Comparison of ENCODE assay signal across 18 cellular contexts in genomic region chr13:34020388-34020787, GRCh38.
A peak's percentile ranks its signal among the peaks of the same experiment; 100 is the strongest.
DNase-seq lines count a peak whose midpoint lies in the region; ATAC-seq and TF ChIP-seq lines count a peak whose summit lies in the region.
"Had no signal": no experiment of that assay in that cellular context is flagged by ENCODE, and none has a peak within 500 bp of the region (broad histone marks: within the 10 kb centered on the region; RNA-seq: fewer than 3 reads in every experiment).

No MANE protein-coding gene starts in this region.

- H3K36me3 Mint-ChIP-seq in type B pancreatic cell, result peaks cover 3% of the 10 kb centered on the region
- H3K36me3 Mint-ChIP-seq: CD8-positive, alpha-beta T cell had no signal

- peaks cover 11% of the 10 kb centered on the region for H3K9me3 Mint-ChIP-seq in type B pancreatic cell

- DNase-seq in HT-29 (ENCODE audit: low spot score), result peak; percentile 69
- DNase-seq in SHP77 treated with DMSO at 0.1 percent for 48 hours (lab: John Stamatoyannopoulos, UW), result peak; percentile 58
- peak; percentile 12 for DNase-seq in kidney tubule cell (ENCODE audit: low spot score)
- no peak for DNase-seq in type B pancreatic cell (ENCODE audit: extremely low spot score, unreplicated experiment)
- DNase-seq in coronary artery (ENCODE audit: low spot score), result no peak
- DNase-seq in effector memory CD4-positive, alpha-beta T cell, result no peak
- DNase-seq in Right ventricle myocardium inferior (ENCODE audit: missing footprints), result no peak
- DNase-seq: CD8-positive, alpha-beta T cell; EL; HCEC 1CT; NCI-H1092 treated with DMSO at 0.1 percent for 48 hours; NCI-H1694; NCI-H2107; NCI-H226; NCI-H69; NK-92 treated with Interleukin-12 subunit alpha and Interleukin-12 subunit beta, amount 100 ng/mL, for 24 hours; OCI-M1 had no signal

- no peaks in the 10 kb centered on the region for H3K27me3 Mint-ChIP-seq in type B pancreatic cell

- no peak for TF ChIP-seq CTCF in type B pancreatic cell (conservative IDR thresholded peaks at IDR 0.05)
- no peak for TF ChIP-seq CTCF in coronary artery (IDR thresholded peaks at IDR 0.05)

- H3K4me3 Mint-ChIP-seq in type B pancreatic cell, result no peak overlapping the region
- H3K4me3 Mint-ChIP-seq: CD8-positive, alpha-beta T cell had no signal

- intact Hi-C loops in Right ventricle myocardium inferior (cut with DNase I), result no loop called here

- ATAC-seq in Right ventricle myocardium inferior, result no peak
- ATAC-seq: CD8-positive, alpha-beta T cell had no signal

- H3K9me3 ChIP-seq in effector memory CD4-positive, alpha-beta T cell (ENCODE audit: control insufficient read depth, low read length), result no peaks in the 10 kb centered on the region

- peaks cover 4% of the 10 kb centered on the region for H3K27me3 ChIP-seq in effector memory CD4-positive, alpha-beta T cell (replicated peaks; ENCODE audit: control insufficient read depth, insufficient read depth, low read length, poor library complexity, severe bottlenecking)

- H3K4me3 ChIP-seq in coronary artery, result no peak overlapping the region
- no peak overlapping the region for H3K4me3 ChIP-seq in effector memory CD4-positive, alpha-beta T cell (ENCODE audit: insufficient read depth, low read depth, low read length, poor library complexity, severe bottlenecking)
- H3K4me3 ChIP-seq: SK-N-MC had no signal

- H3K36me3 ChIP-seq in effector memory CD4-positive, alpha-beta T cell (ENCODE audit: control insufficient read depth, insufficient read depth, low read length), result no peaks in the 10 kb centered on the region

- peak overlapping the region; percentile 22 for H3K27ac Mint-ChIP-seq in type B pancreatic cell
- H3K27ac Mint-ChIP-seq: CD8-positive, alpha-beta T cell had no signal

- H3K4me1 Mint-ChIP-seq in type B pancreatic cell (ENCODE audit: unreplicated experiment), result no peaks in the 10 kb centered on the region

- no peak overlapping the region for H3K27ac ChIP-seq in coronary artery
- H3K27ac ChIP-seq in effector memory CD4-positive, alpha-beta T cell (ENCODE audit: insufficient read depth, low read length, poor library complexity, severe bottlenecking), result no peak overlapping the region
- H3K27ac ChIP-seq: SK-N-MC had no signal

- no peaks in the 10 kb centered on the region for H3K4me1 ChIP-seq in effector memory CD4-positive, alpha-beta T cell (ENCODE audit: control insufficient read depth, insufficient read depth, low read length, poor library complexity, severe bottlenecking)

Comparison
In these comparisons a context has a peak if more than half of its experiments do, and no peak if none do; other contexts are left out.
1. DNase-seq: peak in HT-29 (single experiment), SHP77 treated with DMSO at 0.1 percent for 48 hours (single experiment) and kidney tubule cell (single experiment); none in type B pancreatic cell (single experiment), coronary artery (single experiment), effector memory CD4-positive, alpha-beta T cell (0 of 3) and Right ventricle myocardium inferior (single experiment).